ENCODE assay signal across 21 cellular contexts in genomic region chr2:106995560-106995959, GRCh38.
DNase-seq lines count a peak whose midpoint lies in the region; ATAC-seq and TF ChIP-seq lines count a peak whose summit lies in the region.
"Had no signal": no experiment of that assay in that cellular context is flagged by ENCODE, and none has a peak within 500 bp of the region (broad histone marks: within the 10 kb centered on the region; RNA-seq: fewer than 3 reads in every experiment).

No MANE protein-coding gene starts in this region.

- no peak for TF ChIP-seq POLR2A in gastroesophageal sphincter (IDR thresholded peaks at IDR 0.05)

- H3K9me3 ChIP-seq in gastroesophageal sphincter: no peaks in the 10 kb centered on the region
- H3K9me3 ChIP-seq: MG63, thyroid gland had no signal

- H3K9me3 Mint-ChIP-seq in type B pancreatic cell: peaks cover 5% of the 10 kb centered on the region
- H3K9me3 Mint-ChIP-seq: activated CD4-positive, alpha-beta T cell treated with anti-CD3 and anti-CD28 coated beads, Interleukin-2, amount 10 ng/mL, durations not matched to agents 7 days and 5 days; activated naive CD8-positive, alpha-beta T cell treated with anti-CD3 and anti-CD28 coated beads, Interleukin-2, amount 50 U/mL, for 24 hours; T-cell had no signal

- peak overlapping the region; percentile 20 for H3K27ac Mint-ChIP-seq in type B pancreatic cell
- H3K27ac Mint-ChIP-seq: activated CD4-positive, alpha-beta T cell treated with anti-CD3 and anti-CD28 coated beads, Interleukin-2, amount 10 ng/mL, durations not matched to agents 7 days and 5 days; activated naive CD8-positive, alpha-beta T cell treated with anti-CD3 and anti-CD28 coated beads, Interleukin-2, amount 50 U/mL, for 24 hours; IgD-negative memory B cell; stimulated activated memory B cell treated with anti-CD40 and anti-IgM and Interleukin-4, amounts not matched to agents 10 μg/mL and 1 μg/mL and 100 μg/mL, for 72 hours; T-cell had no signal

- peaks cover 16% of the 10 kb centered on the region for H3K4me1 Mint-ChIP-seq in type B pancreatic cell (ENCODE audit: unreplicated experiment)
- H3K4me1 Mint-ChIP-seq: activated CD4-positive, alpha-beta T cell treated with anti-CD3 and anti-CD28 coated beads, Interleukin-2, amount 10 ng/mL, durations not matched to agents 7 days and 5 days; IgD-negative memory B cell; stimulated activated memory B cell treated with anti-CD40 and anti-IgM and Interleukin-4, amounts not matched to agents 10 μg/mL and 1 μg/mL and 100 μg/mL, for 72 hours; T-cell had no signal

- no peak for TF ChIP-seq EP300 in gastroesophageal sphincter (IDR thresholded peaks at IDR 0.05)

- WGBS in gastroesophageal sphincter (ENCODE audit: low coverage in 1 of 2), 2 donors: 13 to 16% methylated on average over 4 to 6 of the region's 7 CpGs

- no peak overlapping the region for H3K4me3 ChIP-seq in gastroesophageal sphincter
- H3K4me3 ChIP-seq: MG63, thyroid gland had no signal

- ATAC-seq in SK-N-SH treated with all-trans-retinoic acid at 6 μM for 48 hours (peak; percentile 77), gastroesophageal sphincter (peak; percentile 47)
- ATAC-seq: activated naive CD8-positive, alpha-beta T cell treated with anti-CD3 and anti-CD28 coated beads, Interleukin-2, amount 50 U/mL, for 24 hours; stimulated activated memory B cell treated with anti-CD40 and anti-IgM and Interleukin-4, amounts not matched to agents 10 μg/mL and 1 μg/mL and 100 μg/mL, for 72 hours; T-cell had no signal

- H3K4me3 Mint-ChIP-seq in type B pancreatic cell: no peak overlapping the region
- H3K4me3 Mint-ChIP-seq: activated CD4-positive, alpha-beta T cell treated with anti-CD3 and anti-CD28 coated beads, Interleukin-2, amount 10 ng/mL, durations not matched to agents 7 days and 5 days; activated naive CD8-positive, alpha-beta T cell treated with anti-CD3 and anti-CD28 coated beads, Interleukin-2, amount 50 U/mL, for 24 hours; IgD-negative memory B cell; stimulated activated memory B cell treated with anti-CD40 and anti-IgM and Interleukin-4, amounts not matched to agents 10 μg/mL and 1 μg/mL and 100 μg/mL, for 72 hours; T-cell had no signal

- TF ChIP-seq CTCF in gastroesophageal sphincter (IDR thresholded peaks at IDR 0.05) (no peak), type B pancreatic cell (conservative IDR thresholded peaks at IDR 0.05) (no peak)

- no peaks in the 10 kb centered on the region for H3K27me3 ChIP-seq in gastroesophageal sphincter
- H3K27me3 ChIP-seq: MG63, thyroid gland had no signal

- peaks cover 40% of the 10 kb centered on the region for H3K27me3 Mint-ChIP-seq in type B pancreatic cell
- H3K27me3 Mint-ChIP-seq: activated CD4-positive, alpha-beta T cell treated with anti-CD3 and anti-CD28 coated beads, Interleukin-2, amount 10 ng/mL, durations not matched to agents 7 days and 5 days; IgD-negative memory B cell; stimulated activated memory B cell treated with anti-CD40 and anti-IgM and Interleukin-4, amounts not matched to agents 10 μg/mL and 1 μg/mL and 100 μg/mL, for 72 hours had no signal

- no peaks in the 10 kb centered on the region for H3K36me3 Mint-ChIP-seq in type B pancreatic cell
- H3K36me3 Mint-ChIP-seq: IgD-negative memory B cell; stimulated activated memory B cell treated with anti-CD40 and anti-IgM and Interleukin-4, amounts not matched to agents 10 μg/mL and 1 μg/mL and 100 μg/mL, for 72 hours; T-cell had no signal

- H3K27ac ChIP-seq in gastroesophageal sphincter: peak overlapping the region in 1 of 4 donors; percentile 52
- H3K27ac ChIP-seq: HL-60, thyroid gland had no signal

- H3K36me3 ChIP-seq in gastroesophageal sphincter: no peaks in the 10 kb centered on the region
- H3K36me3 ChIP-seq: MG63, thyroid gland had no signal

- DNase-seq in NCI-H1417 (lab: John Stamatoyannopoulos, UW): peak in 2 of 3 experiments; percentile 43 to 71
- no peak for DNase-seq in NCI-H1417 treated with DMSO at 0.1 percent for 48 hours (lab: John Stamatoyannopoulos, UW)
- no peak for DNase-seq in type B pancreatic cell (ENCODE audit: extremely low spot score, unreplicated experiment)
- no peak for DNase-seq in T-helper 1 cell
- no peak for DNase-seq in C1 segment of cervical spinal cord (lab: John Stamatoyannopoulos, UW)
- no peak for DNase-seq in COLO829 (ENCODE audit: low spot score)
- DNase-seq: 8988T; activated CD4-positive, alpha-beta T cell treated with anti-CD3 and anti-CD28 coated beads, Interleukin-2, amount 10 ng/mL, durations not matched to agents 7 days and 5 days; activated naive CD8-positive, alpha-beta T cell treated with anti-CD3 and anti-CD28 coated beads, Interleukin-2, amount 50 U/mL, for 24 hours; erythroblast; left ventricle myocardium superior; MG63; NCI-H187 treated with DMSO at 0.1 percent for 48 hours; NCI-H524 treated with DMSO at 0.1 percent for 48 hours; T-cell; thyroid gland had no signal

- peaks cover 0 to 17% (median 2%) of the 10 kb centered on the region in 3 donors for H3K4me1 ChIP-seq in gastroesophageal sphincter
- H3K4me1 ChIP-seq: thyroid gland had no signal

TF ChIP-seq in SK-N-SH treated with all-trans-retinoic acid at 6 μM for 48 hours, 23 proteins besides CTCF, POLR2A, EP300 and RAD21:
- TF ChIP-seq, protein P1, sequence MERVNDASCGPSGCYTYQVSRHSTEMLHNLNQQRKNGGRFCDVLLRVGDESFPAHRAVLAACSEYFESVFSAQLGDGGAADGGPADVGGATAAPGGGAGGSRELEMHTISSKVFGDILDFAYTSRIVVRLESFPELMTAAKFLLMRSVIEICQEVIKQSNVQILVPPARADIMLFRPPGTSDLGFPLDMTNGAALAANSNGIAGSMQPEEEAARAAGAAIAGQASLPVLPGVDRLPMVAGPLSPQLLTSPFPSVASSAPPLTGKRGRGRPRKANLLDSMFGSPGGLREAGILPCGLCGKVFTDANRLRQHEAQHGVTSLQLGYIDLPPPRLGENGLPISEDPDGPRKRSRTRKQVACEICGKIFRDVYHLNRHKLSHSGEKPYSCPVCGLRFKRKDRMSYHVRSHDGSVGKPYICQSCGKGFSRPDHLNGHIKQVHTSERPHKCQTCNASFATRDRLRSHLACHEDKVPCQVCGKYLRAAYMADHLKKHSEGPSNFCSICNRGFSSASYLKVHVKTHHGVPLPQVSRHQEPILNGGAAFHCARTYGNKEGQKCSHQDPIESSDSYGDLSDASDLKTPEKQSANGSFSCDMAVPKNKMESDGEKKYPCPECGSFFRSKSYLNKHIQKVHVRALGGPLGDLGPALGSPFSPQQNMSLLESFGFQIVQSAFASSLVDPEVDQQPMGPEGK (CRISPR knock-in tag; IDR thresholded peaks at IDR 0.05; ENCODE audit: borderline replicate concordance): no peak
- TF ChIP-seq TOX (CRISPR knock-in tag; IDR thresholded peaks at IDR 0.05; ENCODE audit: borderline replicate concordance) (0 out of 2 replicates have a peak, but pooled peaks have one; percentile 35), CSRNP3 (CRISPR knock-in tag; IDR thresholded peaks at IDR 0.05) (no peak), ARNTL (CRISPR knock-in tag; IDR thresholded peaks at IDR 0.05; ENCODE audit: borderline replicate concordance, low read depth) (no peak), ISL1 (CRISPR knock-in tag; IDR thresholded peaks at IDR 0.05) (no peak)
TF ChIP-seq in SK-N-SH treated with all-trans-retinoic acid at 6 μM for 48 hours: peak in this region for 1.

Comparison
In these comparisons a context has a peak if more than half of its experiments do, and no peak if none do; other contexts are left out.
1. DNase-seq: peak in NCI-H1417 (2 of 3); none in NCI-H1417 treated with DMSO at 0.1 percent for 48 hours (single experiment), type B pancreatic cell (single experiment), T-helper 1 cell (0 of 5), C1 segment of cervical spinal cord (0 of 14) and COLO829 (single experiment).